1 cellular context compared by ENCODE assay signal in the genomic region with DNA sequence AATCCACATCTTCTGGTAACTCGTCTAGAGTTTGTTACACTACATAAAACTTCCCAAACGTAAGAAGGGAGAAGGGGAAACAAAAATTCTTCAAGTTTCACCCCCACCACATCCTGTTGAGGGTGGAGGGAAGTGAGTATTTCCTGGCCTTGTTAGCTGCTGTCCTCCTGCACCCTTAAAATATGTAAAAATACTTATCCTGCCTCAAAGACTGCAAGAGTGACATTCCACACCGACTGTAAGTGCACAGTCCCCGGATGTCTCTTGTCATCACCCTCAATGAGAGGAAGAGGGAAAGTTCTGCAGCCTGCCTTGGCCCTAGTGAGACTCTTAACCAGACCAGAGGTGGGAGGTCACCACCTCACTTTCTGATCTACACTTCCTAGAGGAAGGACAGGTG.
TF ChIP-seq lines count a peak whose summit lies in the region.

No MANE protein-coding gene starts in this region.

TF ChIP-seq in SK-N-SH treated with all-trans-retinoic acid at 6 μM for 48 hours, 23 proteins besides CTCF, POLR2A, EP300 and RAD21 (continued from another document):
- TF ChIP-seq, protein P1, sequence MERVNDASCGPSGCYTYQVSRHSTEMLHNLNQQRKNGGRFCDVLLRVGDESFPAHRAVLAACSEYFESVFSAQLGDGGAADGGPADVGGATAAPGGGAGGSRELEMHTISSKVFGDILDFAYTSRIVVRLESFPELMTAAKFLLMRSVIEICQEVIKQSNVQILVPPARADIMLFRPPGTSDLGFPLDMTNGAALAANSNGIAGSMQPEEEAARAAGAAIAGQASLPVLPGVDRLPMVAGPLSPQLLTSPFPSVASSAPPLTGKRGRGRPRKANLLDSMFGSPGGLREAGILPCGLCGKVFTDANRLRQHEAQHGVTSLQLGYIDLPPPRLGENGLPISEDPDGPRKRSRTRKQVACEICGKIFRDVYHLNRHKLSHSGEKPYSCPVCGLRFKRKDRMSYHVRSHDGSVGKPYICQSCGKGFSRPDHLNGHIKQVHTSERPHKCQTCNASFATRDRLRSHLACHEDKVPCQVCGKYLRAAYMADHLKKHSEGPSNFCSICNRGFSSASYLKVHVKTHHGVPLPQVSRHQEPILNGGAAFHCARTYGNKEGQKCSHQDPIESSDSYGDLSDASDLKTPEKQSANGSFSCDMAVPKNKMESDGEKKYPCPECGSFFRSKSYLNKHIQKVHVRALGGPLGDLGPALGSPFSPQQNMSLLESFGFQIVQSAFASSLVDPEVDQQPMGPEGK (CRISPR knock-in tag; IDR thresholded peaks at IDR 0.05; ENCODE audit: borderline replicate concordance) = no peak
- no peak for TF ChIP-seq CREB5 (CRISPR knock-in tag; IDR thresholded peaks at IDR 0.05; ENCODE audit: low read depth)
- TF ChIP-seq TOX (CRISPR knock-in tag; IDR thresholded peaks at IDR 0.05; ENCODE audit: borderline replicate concordance) = no peak
- TF ChIP-seq, protein P2, sequence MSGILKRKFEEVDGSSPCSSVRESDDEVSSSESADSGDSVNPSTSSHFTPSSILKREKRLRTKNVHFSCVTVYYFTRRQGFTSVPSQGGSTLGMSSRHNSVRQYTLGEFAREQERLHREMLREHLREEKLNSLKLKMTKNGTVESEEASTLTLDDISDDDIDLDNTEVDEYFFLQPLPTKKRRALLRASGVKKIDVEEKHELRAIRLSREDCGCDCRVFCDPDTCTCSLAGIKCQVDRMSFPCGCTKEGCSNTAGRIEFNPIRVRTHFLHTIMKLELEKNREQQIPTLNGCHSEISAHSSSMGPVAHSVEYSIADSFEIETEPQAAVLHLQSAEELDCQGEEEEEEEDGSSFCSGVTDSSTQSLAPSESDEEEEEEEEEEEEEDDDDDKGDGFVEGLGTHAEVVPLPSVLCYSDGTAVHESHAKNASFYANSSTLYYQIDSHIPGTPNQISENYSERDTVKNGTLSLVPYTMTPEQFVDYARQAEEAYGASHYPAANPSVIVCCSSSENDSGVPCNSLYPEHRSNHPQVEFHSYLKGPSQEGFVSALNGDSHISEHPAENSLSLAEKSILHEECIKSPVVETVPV (CRISPR knock-in tag; IDR thresholded peaks at IDR 0.05) = no peak
- TF ChIP-seq ISL1 (CRISPR knock-in tag; IDR thresholded peaks at IDR 0.05) = no peak
TF ChIP-seq in SK-N-SH treated with all-trans-retinoic acid at 6 μM for 48 hours: peak in this region for 0.
